In the genomic region with DNA sequence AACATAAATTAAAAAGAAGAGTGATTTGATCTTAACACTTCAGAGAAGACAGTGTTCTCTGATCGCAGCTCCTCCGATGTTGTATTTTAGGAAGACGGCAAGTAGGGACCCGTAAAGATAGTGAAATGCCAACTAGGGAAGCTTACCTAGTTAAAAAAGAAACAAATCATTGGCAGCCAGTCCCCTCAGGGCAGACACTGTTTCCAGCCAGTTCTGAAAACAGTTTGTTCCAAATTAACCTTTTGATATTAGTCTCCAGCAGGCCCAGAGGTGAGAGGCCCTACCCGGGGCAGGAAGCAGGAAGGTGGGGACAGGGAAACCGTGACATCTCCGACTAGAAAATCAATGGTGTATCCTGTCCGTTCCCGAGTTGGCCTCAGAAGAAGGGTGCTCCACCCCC, we compare ENCODE assay signal across 21 cellular contexts. TPM values are rescaled to one million over a fixed set of nuclear protein-coding genes. Genes with fewer than 3 reads are reported as not detected.
DNase-seq lines count a peak whose midpoint lies in the region; ATAC-seq, FAIRE-seq and TF ChIP-seq lines count a peak whose summit lies in the region.
"Had no signal": no experiment of that assay in that cellular context is flagged by ENCODE, and none has a peak within 500 bp of the region (broad histone marks: within the 10 kb centered on the region; RNA-seq: fewer than 3 reads in every experiment).

No MANE protein-coding gene starts in this region.

- no peak for ATAC-seq in HG03108 (IDR thresholded peaks at IDR 0.05; ENCODE audit: unreplicated experiment)
- ATAC-seq: GM12878, GM23338, HCT116 had no signal

- no peaks in the 10 kb centered on the region for H3K9me1 ChIP-seq in keratinocyte (ENCODE audit: control insufficient read depth, extremely low read depth, insufficient read depth, low read length)

- peaks cover 11% of the 10 kb centered on the region for H3K27me3 Mint-ChIP-seq in activated T-cell treated with anti-CD3 and anti-CD28 coated beads, Interleukin-2, amount 50 U/mL, for 24 hours

- H3K4me1 Mint-ChIP-seq in activated T-cell treated with anti-CD3 and anti-CD28 coated beads, Interleukin-2, amount 50 U/mL, for 24 hours (ENCODE audit: low read depth): no peaks in the 10 kb centered on the region
- H3K4me1 Mint-ChIP-seq: CD14-positive monocyte; CD8-positive, alpha-beta memory T cell; H9 had no signal

- peak overlapping the region; percentile 64 for H2AFZ ChIP-seq in keratinocyte (ENCODE audit: control insufficient read depth, low read length)
- H2AFZ ChIP-seq: GM23338 had no signal

- dilution Hi-C loops in keratinocyte (cut with MboI; ENCODE audit: extremely low pct_ligation_motif_present, low sequenced_read_pairs): no loop called here

- H3K79me2 ChIP-seq in keratinocyte (ENCODE audit: control insufficient read depth, insufficient read depth, low read length): no peaks in the 10 kb centered on the region

- intact Hi-C loops in cardiac septum (cut with DNase I): no loop called here

- H3K9me3 Mint-ChIP-seq in activated T-cell treated with anti-CD3 and anti-CD28 coated beads, Interleukin-2, amount 50 U/mL, for 24 hours: peaks cover 9% of the 10 kb centered on the region
- H3K9me3 Mint-ChIP-seq: GM23338 had no signal

- DNase-seq in keratinocyte (ENCODE audit: low read depth, low spot score) (no peak), cardiac septum (ENCODE audit: low spot score) (no peak)
- DNase-seq in activated T-cell treated with anti-CD3 and anti-CD28 coated beads, Interleukin-2, amount 50 U/mL, for 24 hours: no peak
- DNase-seq: CD4-positive, alpha-beta T cell; CD8-positive, alpha-beta memory T cell; DMS 273 treated with DMSO at 0.1 percent for 48 hours; DMS79; EL; GDM1; H9 had no signal

- H3K36me3 Mint-ChIP-seq in activated T-cell treated with anti-CD3 and anti-CD28 coated beads, Interleukin-2, amount 50 U/mL, for 24 hours (ENCODE audit: low read depth): no peaks in the 10 kb centered on the region
- H3K36me3 Mint-ChIP-seq: CD14-positive monocyte had no signal

- no peak overlapping the region for H3K4me3 ChIP-seq in BLaER1 treated with 17β-estradiol and CSF1 and Interleukin-3, amounts not matched to agents 10 nM and 100 nM
- no peak overlapping the region for H3K4me3 ChIP-seq in keratinocyte (ENCODE audit: control insufficient read depth in 2 of 3, extremely low read depth in 1 of 3, insufficient read depth in 2 of 3, low read depth in 1 of 3, low read length in 3 of 3)
- H3K4me3 ChIP-seq: GM12878, GM23338 had no signal

- no peak overlapping the region for H3K4me3 Mint-ChIP-seq in activated T-cell treated with anti-CD3 and anti-CD28 coated beads, Interleukin-2, amount 50 U/mL, for 24 hours
- H3K4me3 Mint-ChIP-seq: CD14-positive monocyte; CD4-positive, alpha-beta T cell; CD8-positive, alpha-beta memory T cell; GM23338; H9 had no signal

- H3K9ac ChIP-seq in BLaER1 treated with 17β-estradiol and CSF1 and Interleukin-3, amounts not matched to agents 10 nM and 100 nM: no peak overlapping the region
- H3K9ac ChIP-seq in keratinocyte (ENCODE audit: control insufficient read depth, extremely low read depth, insufficient read depth, low read length): no peak overlapping the region

- H3K36me3 ChIP-seq in BLaER1 treated with 17β-estradiol and CSF1 and Interleukin-3, amounts not matched to agents 10 nM and 100 nM: no peaks in the 10 kb centered on the region
- no peaks in the 10 kb centered on the region for H3K36me3 ChIP-seq in keratinocyte (ENCODE audit: control insufficient read depth in 2 of 2, extremely low read depth in 1 of 2, insufficient read depth in 2 of 2, low read length in 2 of 2)

- TF ChIP-seq CTCF in VCaP (conservative IDR thresholded peaks at IDR 0.05) (no peak), keratinocyte (optimal IDR thresholded peaks at IDR 0.05 in 1 of 3, IDR thresholded peaks at IDR 0.05 in 1 of 3, conservative IDR thresholded peaks at IDR 0.05 in 1 of 3; ENCODE audit: extremely low read depth in 1 of 3, insufficient read depth in 2 of 3, low read length in 3 of 3) (no peak)

- H3K27ac ChIP-seq in BLaER1 treated with 17β-estradiol and CSF1 and Interleukin-3, amounts not matched to agents 10 nM and 100 nM: no peak overlapping the region
- H3K27ac ChIP-seq in VCaP (peak overlapping the region; percentile 48), keratinocyte (ENCODE audit: control insufficient read depth, insufficient read depth, low read length) (no peak overlapping the region)

- H3K27me3 ChIP-seq in BLaER1 treated with 17β-estradiol and CSF1 and Interleukin-3, amounts not matched to agents 10 nM and 100 nM: no peaks in the 10 kb centered on the region
- no peaks in the 10 kb centered on the region for H3K27me3 ChIP-seq in keratinocyte (ENCODE audit: control insufficient read depth, extremely low read depth, insufficient read depth, low read length)

- peaks cover 13 to 28% (median 21%) of the 10 kb centered on the region in 11 experiments; a peak in 21 of 22 replicates for H3K9me3 ChIP-seq in BLaER1 treated with 17β-estradiol and CSF1 and Interleukin-3, amounts not matched to agents 10 nM and 100 nM (replicated peaks in 1 of 11)
- no peaks in the 10 kb centered on the region for H3K9me3 ChIP-seq in keratinocyte (ENCODE audit: control insufficient read depth, low read depth, low read length)

- peaks cover 0 to 11% (median 6%) of the 10 kb centered on the region in 10 experiments; a peak in 12 of 20 replicates for H3K4me1 ChIP-seq in BLaER1 treated with 17β-estradiol and CSF1 and Interleukin-3, amounts not matched to agents 10 nM and 100 nM
- peaks cover 4% of the 10 kb centered on the region for H3K4me1 ChIP-seq in keratinocyte (ENCODE audit: control insufficient read depth, extremely low read depth, insufficient read depth, low read length)

- H4K20me1 ChIP-seq in BLaER1 treated with 17β-estradiol and CSF1 and Interleukin-3, amounts not matched to agents 10 nM and 100 nM: no peaks in the 10 kb centered on the region
- no peaks in the 10 kb centered on the region for H4K20me1 ChIP-seq in keratinocyte (ENCODE audit: control insufficient read depth, extremely low read depth, insufficient read depth, low read length)

- H3K4me2 ChIP-seq in BLaER1 treated with 17β-estradiol and CSF1 and Interleukin-3, amounts not matched to agents 10 nM and 100 nM: peak overlapping the region in 7 of 11 experiments; percentile 17 to 50 (median 41); a peak in 11 of 22 replicates
- H3K4me2 ChIP-seq in keratinocyte (ENCODE audit: control insufficient read depth, extremely low read depth, insufficient read depth, low read depth, low read length): peak overlapping the region; percentile 44
- H3K4me2 ChIP-seq: GM23338 had no signal

- no peak overlapping the region for H3K27ac Mint-ChIP-seq in activated T-cell treated with anti-CD3 and anti-CD28 coated beads, Interleukin-2, amount 50 U/mL, for 24 hours
- H3K27ac Mint-ChIP-seq: CD14-positive monocyte; CD4-positive, alpha-beta T cell; CD8-positive, alpha-beta memory T cell; GM23338; H9 had no signal

- peak; percentile 13 for FAIRE-seq in keratinocyte (lab: Jason Lieb, UNC)
- FAIRE-seq: D721Med, GM19239 had no signal

RNA-seq across cellular contexts. Expression of gene KSR2, which starts 56.0 kb away (rescaled TPM):
- under 0.01 to 0.01 TPM (median 0.01 TPM) in 3 replicates for polyA plus RNA-seq in keratinocyte
- not detected for polyA plus RNA-seq in keratinocyte (2011; ENCODE audit: low read depth)
- under 0.01 and 0.01 TPM in 2 replicates for polyA plus RNA-seq in keratinocyte (2011; cell fraction: cytosol; rRNA removed)
- polyA plus RNA-seq in keratinocyte (2011; cell fraction: nucleus; rRNA removed): 0.01 and 0.04 TPM in 2 replicates
- 0.01 and 0.16 TPM in 2 replicates for polyA plus RNA-seq in keratinocyte (2012; ENCODE audit: low replicate concordance)
- 0.03 TPM in 2 of 3 replicates, not detected in the other for polyA minus RNA-seq in keratinocyte
- polyA minus RNA-seq in keratinocyte (2011; cell fraction: cytosol; rRNA and poly(A)+ RNA removed): not detected
- under 0.01 TPM in 1 of 2 replicates, not detected in the other for polyA minus RNA-seq in keratinocyte (2011; cell fraction: nucleus; rRNA and poly(A)+ RNA removed)
- total RNA-seq in cardiac septum: not detected
- total RNA-seq: A673 had no signal
- polyA plus RNA-seq: BJ; CD14-positive monocyte; CD8-positive, alpha-beta memory T cell had no signal
